In genomic region chr4:54669831-54670230, GRCh38 we compare ENCODE assay signal across 19 cellular contexts. TPM values are rescaled to one million over a fixed set of nuclear protein-coding genes. Genes with fewer than 3 reads are reported as not detected.
DNase-seq lines count a peak whose midpoint lies in the region; ATAC-seq and TF ChIP-seq lines count a peak whose summit lies in the region.
"Had no signal": no experiment of that assay in that cellular context is flagged by ENCODE, and none has a peak within 500 bp of the region (broad histone marks: within the 10 kb centered on the region; RNA-seq: fewer than 3 reads in every experiment).

No MANE protein-coding gene starts in this region.

- H3K27me3 Mint-ChIP-seq in progenitor cell of endocrine pancreas: no peaks in the 10 kb centered on the region
- peaks cover 19 to 20% of the 10 kb centered on the region in 2 donors for H3K27me3 Mint-ChIP-seq in natural killer cell treated with Interleukin-12 subunit alpha and Interleukin-12 subunit beta and Interleukin-15 and Interleukin-18, amount 100 ng/mL, for 72 hours

- H3K9me3 Mint-ChIP-seq in progenitor cell of endocrine pancreas (ENCODE audit: low read depth): peaks cover 12% of the 10 kb centered on the region
- H3K9me3 Mint-ChIP-seq in natural killer cell treated with Interleukin-12 subunit alpha and Interleukin-12 subunit beta and Interleukin-15 and Interleukin-18, amount 100 ng/mL, for 72 hours: no peaks in the 10 kb centered on the region
- H3K9me3 Mint-ChIP-seq: CD4-positive, alpha-beta T cell; T-cell had no signal

- CTCF ChIA-PET in HCT116 (lab: Charles Lee) (interaction anchor here (0.9 kb wide), 1 partner anchor 8 kb away, joined by 3 read pairs; no protein-coding TSS in a partner anchor), OCI-LY7 (lab: Charles Lee; ENCODE audit: unreplicated experiment) (no interaction called here)

- H3K4me2 ChIP-seq in HCT116 (ENCODE audit: low read length) (no peak overlapping the region), OCI-LY7 (ENCODE audit: low read length) (no peak overlapping the region)

- RAD21 ChIA-PET in HCT116 (lab: Charles Lee; ENCODE audit: low non-redundant PET in 1 of 2, low total read pairs in 2 of 2, uncharacterized antibody in 2 of 2, unreplicated experiment in 2 of 2): no interaction called here

- DNase-seq in HCT116 (ENCODE audit: low read depth, low spot score): no peak
- no peak for DNase-seq in OCI-LY7 (ENCODE audit: low spot score)
- DNase-seq in fibroblast of villous mesenchyme (ENCODE audit: low read depth): no peak
- no peak for DNase-seq in progenitor cell of endocrine pancreas (ENCODE audit: low spot score, unreplicated experiment)
- DNase-seq in natural killer cell treated with Interleukin-12 subunit alpha and Interleukin-12 subunit beta and Interleukin-15 and Interleukin-18, amount 100 ng/mL, for 72 hours (ENCODE audit: low spot score): no peak
- DNase-seq in H4 (ENCODE audit: low spot score): no peak
- DNase-seq in GOT3 (lab: John Stamatoyannopoulos, UW): no peak
- DNase-seq: BE2C; Calu3; CD4-positive, alpha-beta T cell; DMS79; IMR-90; NCI-H2081; NCI-H510A treated with DMSO at 0.1 percent for 48 hours; NCI-H82; T-cell had no signal

- H3K79me2 ChIP-seq in HCT116 (ENCODE audit: insufficient read depth, low read length): no peaks in the 10 kb centered on the region
- H3K79me2 ChIP-seq in OCI-LY7 (ENCODE audit: insufficient read depth, low read depth, low read length): no peaks in the 10 kb centered on the region

- BruUV-seq in HCT116 (replicated peaks; lab: Mats Ljungman, UMichigan) (no TSS peak), OCI-LY7 (replicated peaks; lab: Mats Ljungman, UMichigan) (no TSS peak)

- intact Hi-C loops in HCT116 (cut with micrococcal nuclease) (loop anchor here (10.0 kb wide), 1 partner anchor 345 kb away; no protein-coding TSS in a partner anchor), OCI-LY7 (cut with micrococcal nuclease; ENCODE audit: unreplicated experiment) (no loop called here)

- no peaks in the 10 kb centered on the region for H3K9me3 ChIP-seq in HCT116 (ENCODE audit: control insufficient read depth in 1 of 2, insufficient read depth in 1 of 2, low read depth in 1 of 2, low read length in 2 of 2)
- no peaks in the 10 kb centered on the region for H3K9me3 ChIP-seq in OCI-LY7 (ENCODE audit: low read length)
- H3K9me3 ChIP-seq: BE2C had no signal

- no peaks in the 10 kb centered on the region for H3K9me2 ChIP-seq in HCT116 (ENCODE audit: insufficient read depth)
- H3K9me2 ChIP-seq in OCI-LY7 (ENCODE audit: insufficient read depth, low read length): no peaks in the 10 kb centered on the region

- H3K4me1 ChIP-seq in HCT116 (ENCODE audit: control insufficient read depth in 1 of 2, insufficient read depth in 2 of 2, low read length in 2 of 2): no peaks in the 10 kb centered on the region
- H3K4me1 ChIP-seq in OCI-LY7 (ENCODE audit: insufficient read depth, low read length, poor library complexity, severe bottlenecking): no peaks in the 10 kb centered on the region
- H3K4me1 ChIP-seq: BE2C had no signal

- no peak overlapping the region for H3K9ac ChIP-seq in HCT116 (ENCODE audit: low read length)

- H3K4me3 Mint-ChIP-seq in progenitor cell of endocrine pancreas (ENCODE audit: low read depth): no peak overlapping the region
- H3K4me3 Mint-ChIP-seq in natural killer cell treated with Interleukin-12 subunit alpha and Interleukin-12 subunit beta and Interleukin-15 and Interleukin-18, amount 100 ng/mL, for 72 hours: no peak overlapping the region
- H3K4me3 Mint-ChIP-seq: CD4-positive, alpha-beta T cell; T-cell had no signal

- TF ChIP-seq POLR2A in HCT116 (IDR thresholded peaks at IDR 0.05; ENCODE audit: borderline replicate concordance, extremely low read depth, insufficient read depth, insufficient read length): no peak

- no peak for TF ChIP-seq RAD21 in HCT116 (IDR thresholded peaks at IDR 0.05; ENCODE audit: low read depth)

- H2AFZ ChIP-seq in HCT116 (ENCODE audit: low read depth, low read length, poor library complexity, severe bottlenecking) (no peak overlapping the region), OCI-LY7 (ENCODE audit: low read length) (no peak overlapping the region)

- H3K27ac Mint-ChIP-seq in progenitor cell of endocrine pancreas: no peak overlapping the region
- H3K27ac Mint-ChIP-seq in natural killer cell treated with Interleukin-12 subunit alpha and Interleukin-12 subunit beta and Interleukin-15 and Interleukin-18, amount 100 ng/mL, for 72 hours: no peak overlapping the region
- H3K27ac Mint-ChIP-seq: CD4-positive, alpha-beta T cell; T-cell had no signal

- POLR2A ChIA-PET in HCT116 (lab: Charles Lee) (no interaction called here), OCI-LY7 (lab: Charles Lee) (interaction anchor here (0.7 kb wide), 2 partner anchors 56 to 97 kb away, joined by 3 read pairs; no protein-coding TSS in a partner anchor)

- H3K4me3 ChIP-seq in HCT116 (replicated peaks in 1 of 2; ENCODE audit: low read depth in 1 of 2, low read length in 2 of 2): no peak overlapping the region
- no peak overlapping the region for H3K4me3 ChIP-seq in OCI-LY7 (ENCODE audit: low read depth, low read length, poor library complexity, severe bottlenecking)
- H3K4me3 ChIP-seq in fibroblast of villous mesenchyme (ENCODE audit: low read depth, low read length): no peak overlapping the region

- no peak overlapping the region for H3K27ac ChIP-seq in HCT116 (ENCODE audit: low read depth, low read length)
- H3K27ac ChIP-seq in OCI-LY7 (ENCODE audit: low read depth, low read length, poor library complexity, severe bottlenecking): no peak overlapping the region

- peaks cover 5% of the 10 kb centered on the region for H3K36me3 Mint-ChIP-seq in progenitor cell of endocrine pancreas (ENCODE audit: insufficient read depth)
- no peaks in the 10 kb centered on the region for H3K36me3 Mint-ChIP-seq in natural killer cell treated with Interleukin-12 subunit alpha and Interleukin-12 subunit beta and Interleukin-15 and Interleukin-18, amount 100 ng/mL, for 72 hours
- H3K36me3 Mint-ChIP-seq: T-cell had no signal

- H4K20me1 ChIP-seq in HCT116 (ENCODE audit: insufficient read depth) (no peaks in the 10 kb centered on the region), OCI-LY7 (ENCODE audit: insufficient read depth, low read length) (no peaks in the 10 kb centered on the region)

- H3K4me1 Mint-ChIP-seq in progenitor cell of endocrine pancreas (ENCODE audit: low read depth): peaks cover 16% of the 10 kb centered on the region
- peaks cover 0 to 4% of the 10 kb centered on the region in 2 donors for H3K4me1 Mint-ChIP-seq in natural killer cell treated with Interleukin-12 subunit alpha and Interleukin-12 subunit beta and Interleukin-15 and Interleukin-18, amount 100 ng/mL, for 72 hours (ENCODE audit: low read depth in 2 of 2)
- H3K4me1 Mint-ChIP-seq: T-cell had no signal

- peak in 2 of 3 experiments; percentile 27 to 30; a peak in 1 of 6 replicates for TF ChIP-seq CTCF in HCT116 (IDR thresholded peaks at IDR 0.05 in 2 of 3, conservative IDR thresholded peaks at IDR 0.05 in 1 of 3; ENCODE audit: borderline replicate concordance in 1 of 3, insufficient read depth in 1 of 3, low read depth in 2 of 3, low read length in 2 of 3)
- 0 out of 2 replicates have a peak, but pooled peaks have one; percentile 14 for TF ChIP-seq CTCF in OCI-LY7 (conservative IDR thresholded peaks at IDR 0.05; ENCODE audit: low read length)
- TF ChIP-seq CTCF in fibroblast of villous mesenchyme (IDR thresholded peaks at IDR 0.05; ENCODE audit: insufficient read depth, low read depth, low read length): peak; percentile 6
- TF ChIP-seq CTCF in progenitor cell of endocrine pancreas (IDR thresholded peaks at IDR 0.05; ENCODE audit: unreplicated experiment): peak; percentile 8

- peak; percentile 63 for ATAC-seq in HCT116
- no peak for ATAC-seq in natural killer cell treated with Interleukin-12 subunit alpha and Interleukin-12 subunit beta and Interleukin-15 and Interleukin-18, amount 100 ng/mL, for 72 hours
- ATAC-seq: Panc1, T-cell had no signal

- H3K36me3 ChIP-seq in HCT116 (ENCODE audit: control insufficient read depth in 1 of 2, insufficient read depth in 2 of 2, low read length in 2 of 2) (no peaks in the 10 kb centered on the region), OCI-LY7 (ENCODE audit: insufficient read depth, low read length) (no peaks in the 10 kb centered on the region)
- H3K36me3 ChIP-seq: BE2C had no signal

- H3K27me3 ChIP-seq in HCT116 (ENCODE audit: insufficient read depth, low read length): peaks cover 3% of the 10 kb centered on the region; the same call in 1 of the 2 replicates

TF ChIP-seq in HCT116, 20 proteins besides CTCF, POLR2A, EP300 and RAD21 (continues in another document):
- TF ChIP-seq ZNF274 (IDR thresholded peaks at IDR 0.05; ENCODE audit: low read depth, low read length) (no peak), CEBPB (IDR thresholded peaks at IDR 0.05; ENCODE audit: low read depth) (no peak), ELF1 (IDR thresholded peaks at IDR 0.05; ENCODE audit: borderline replicate concordance, low read depth) (no peak), EZH2 (IDR thresholded peaks at IDR 0.05) (no peak), YY1 (IDR thresholded peaks at IDR 0.05; ENCODE audit: extremely low read depth, insufficient replicate concordance, low read depth, low read length) (no peak), FOSL1 (IDR thresholded peaks at IDR 0.05; ENCODE audit: low read depth) (no peak), SP1 (IDR thresholded peaks at IDR 0.05; ENCODE audit: low read depth) (no peak), TCF7L2 (IDR thresholded peaks at IDR 0.05; ENCODE audit: borderline replicate concordance, extremely low read depth, insufficient read depth, insufficient read length) (no peak), SRF (IDR thresholded peaks at IDR 0.05; ENCODE audit: low read depth) (no peak), EGR1 (IDR thresholded peaks at IDR 0.05; ENCODE audit: low read depth) (no peak), SIN3A (IDR thresholded peaks at IDR 0.05; ENCODE audit: low read depth) (no peak)
- TF ChIP-seq, protein P1, sequence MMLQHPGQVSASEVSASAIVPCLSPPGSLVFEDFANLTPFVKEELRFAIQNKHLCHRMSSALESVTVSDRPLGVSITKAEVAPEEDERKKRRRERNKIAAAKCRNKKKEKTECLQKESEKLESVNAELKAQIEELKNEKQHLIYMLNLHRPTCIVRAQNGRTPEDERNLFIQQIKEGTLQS (IDR thresholded peaks at IDR 0.05): no peak

RNA-seq across cellular contexts. Expression of gene KIT, which starts 12.1 kb away (rescaled TPM):
- total RNA-seq in HCT116 (2021; ENCODE audit: unreplicated experiment) (not detected), OCI-LY7 (2022) (not detected in 2 replicates), fibroblast of villous mesenchyme (2.2 and 5.5 TPM in 2 replicates), progenitor cell of endocrine pancreas (20.7 and 20.9 TPM in 2 replicates)
- polyA plus RNA-seq in HCT116 (2012): not detected in 2 replicates
- total RNA-seq in OCI-LY7 (2014; rRNA removed; shearing (Covaris generic)): not detected in 2 replicates
- total RNA-seq in natural killer cell treated with Interleukin-12 subunit alpha and Interleukin-12 subunit beta and Interleukin-15 and Interleukin-18, amount 100 ng/mL, for 72 hours: 1 to 10 TPM in 1 of 2 donors, under 1 TPM in 1; 0.78 to 2.1 TPM
- 1.2 and 1.6 TPM in 2 replicates for total RNA-seq in H4 (2014; rRNA removed; shearing (Covaris generic))
- total RNA-seq: Calu3, G401, LHCN-M2 had no signal
